21 cellular contexts compared by ENCODE assay signal in the genomic region with DNA sequence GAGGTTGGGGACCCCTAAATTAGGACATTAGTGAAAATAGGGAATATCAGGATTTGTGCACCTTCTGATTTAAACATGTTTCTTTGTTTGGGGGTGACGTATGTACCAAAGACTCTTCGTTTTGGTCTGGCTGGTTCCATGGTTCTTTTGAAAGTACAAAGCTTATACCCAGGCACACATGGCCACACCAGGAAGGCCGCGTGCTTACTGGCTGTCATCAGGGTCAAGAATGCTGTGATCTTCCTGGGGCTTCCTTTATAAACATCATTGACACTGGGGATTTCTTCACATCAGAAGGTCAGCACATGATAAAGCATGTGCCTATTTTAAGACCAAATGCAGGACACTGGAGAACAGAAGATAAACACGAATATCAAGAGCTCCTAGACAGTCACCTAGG.
"Had no signal": no experiment of that assay in that cellular context is flagged by ENCODE, and none has a peak within 500 bp of the region (broad histone marks: within the 10 kb centered on the region; RNA-seq: fewer than 3 reads in every experiment).

No MANE protein-coding gene starts in this region.

- H3K4me3 ChIP-seq: SJCRH30 had no signal

- H3K36me3 ChIP-seq: SJCRH30 had no signal

- DNase-seq: activated CD4-positive, alpha-beta T cell treated with anti-CD3 and anti-CD28 coated beads for 48 hours; activated CD4-positive, alpha-beta T cell treated with anti-CD3 and anti-CD28 coated beads, Interleukin-2, amount 50 U/mL, for 4 hours; activated CD8-positive, alpha-beta T cell treated with anti-CD3 and anti-CD28 coated beads, Interleukin-2, amount 10 ng/mL, durations not matched to agents 7 days and 5 days; activated naive CD8-positive, alpha-beta T cell treated with anti-CD3 and anti-CD28 coated beads, Interleukin-2, amount 50 U/mL, for 24 hours; activated T-cell treated with anti-CD3 and anti-CD28 coated beads, Interleukin-2, amount 50 U/mL, for 72 hours; amygdala; MM.1S; NCI-H1105; NCI-H1436; NCI-H1694 treated with DMSO at 0.1 percent for 48 hours; NCI-H2029 treated with DMSO at 0.1 percent for 48 hours; NCI-H345; NCI-H510A; NCI-H526 treated with DMSO at 0.1 percent for 48 hours; NCI-H82; SJCRH30; SW 1271 had no signal

- H3K9me3 ChIP-seq: SJCRH30 had no signal

- H3K27ac Mint-ChIP-seq: activated CD8-positive, alpha-beta T cell treated with anti-CD3 and anti-CD28 coated beads, Interleukin-2, amount 10 ng/mL, durations not matched to agents 7 days and 5 days; activated naive CD4-positive, alpha-beta T cell treated with anti-CD3 and anti-CD28 coated beads, Interleukin-2, amount 50 U/mL, for 72 hours; activated naive CD8-positive, alpha-beta T cell treated with anti-CD3 and anti-CD28 coated beads, Interleukin-2, amount 50 U/mL, for 24 hours; activated T-cell treated with anti-CD3 and anti-CD28 coated beads, Interleukin-2, amount 50 U/mL, for 72 hours had no signal

- ATAC-seq: activated CD4-positive, CD25-positive, alpha-beta regulatory T cell treated with anti-CD3 and anti-CD28 coated beads, Interleukin-2, amount 50 U/mL, for 24 hours; activated CD8-positive, alpha-beta T cell treated with anti-CD3 and anti-CD28 coated beads, Interleukin-2, amount 10 ng/mL, durations not matched to agents 7 days and 5 days; activated naive CD4-positive, alpha-beta T cell treated with anti-CD3 and anti-CD28 coated beads, Interleukin-2, amount 50 U/mL, for 72 hours; activated naive CD8-positive, alpha-beta T cell treated with anti-CD3 and anti-CD28 coated beads, Interleukin-2, amount 50 U/mL, for 24 hours; activated T-cell treated with anti-CD3 and anti-CD28 coated beads, Interleukin-2, amount 50 U/mL, for 72 hours; SK-N-SH treated with all-trans-retinoic acid at 6 μM for 48 hours had no signal

- H3K27me3 Mint-ChIP-seq: brain had no signal

- H3K27ac ChIP-seq: SJCRH30 had no signal

- H3K9me3 Mint-ChIP-seq: activated naive CD8-positive, alpha-beta T cell treated with anti-CD3 and anti-CD28 coated beads, Interleukin-2, amount 50 U/mL, for 24 hours had no signal

- H3K36me3 Mint-ChIP-seq: activated naive CD4-positive, alpha-beta T cell treated with anti-CD3 and anti-CD28 coated beads, Interleukin-2, amount 50 U/mL, for 72 hours; brain had no signal

- H3K4me3 Mint-ChIP-seq: activated CD8-positive, alpha-beta T cell treated with anti-CD3 and anti-CD28 coated beads, Interleukin-2, amount 10 ng/mL, durations not matched to agents 7 days and 5 days; activated naive CD8-positive, alpha-beta T cell treated with anti-CD3 and anti-CD28 coated beads, Interleukin-2, amount 50 U/mL, for 24 hours; activated T-cell treated with anti-CD3 and anti-CD28 coated beads, Interleukin-2, amount 50 U/mL, for 72 hours; brain had no signal
